18 cellular contexts compared by ENCODE assay signal in genomic region chr19:7982103-7982502, GRCh38. TPM values are rescaled to one million over a fixed set of nuclear protein-coding genes. Genes with fewer than 3 reads are reported as not detected.
DNase-seq lines count a peak whose midpoint lies in the region; ATAC-seq, FAIRE-seq and TF ChIP-seq lines count a peak whose summit lies in the region.
"Had no signal": no experiment of that assay in that cellular context is flagged by ENCODE, and none has a peak within 500 bp of the region (broad histone marks: within the 10 kb centered on the region; RNA-seq: fewer than 3 reads in every experiment).

No MANE protein-coding gene starts in this region.

- H3K4me1 ChIP-seq in heart right ventricle (peaks cover 4 to 58% (median 30%) of the 10 kb centered on the region in 9 donors), K562 (replicated peaks in 1 of 2; ENCODE audit: control insufficient read depth in 2 of 2, insufficient read depth in 2 of 2, low read length in 2 of 2) (peaks cover 12 to 46% of the 10 kb centered on the region in 2 experiments; a peak in 4 of 5 replicates), muscle layer of duodenum (ENCODE audit: control insufficient read depth in 1 of 2, insufficient read depth in 2 of 2, low read length in 2 of 2) (peaks cover 0 to 7% of the 10 kb centered on the region in 2 donors), stomach (peaks cover 12 to 20% (median 18%) of the 10 kb centered on the region in 4 donors)

- 84 to 85% methylated on average over 10 of the region's 10 CpGs for WGBS in heart right ventricle, 2 donors
- WGBS in K562 (ENCODE audit: insufficient coverage, low coverage, missing lambda C conversion rate), result 86% methylated on average over 10 of the region's 10 CpGs
- WGBS in stomach, 5 donors, result 84 to 90% (median 89%) methylated on average over 6 to 10 of the region's 10 CpGs

- peaks cover 7% of the 10 kb centered on the region for H3K9me1 ChIP-seq in K562 (ENCODE audit: control insufficient read depth, insufficient read depth, low read length)

- peaks cover 30% of the 10 kb centered on the region; the same call in 1 of the 2 replicates for H4K20me1 ChIP-seq in K562 (replicated peaks; ENCODE audit: control insufficient read depth, insufficient read depth, low read length)

- H3K27ac ChIP-seq in heart right ventricle, result peak overlapping the region; percentile 31 to 84 (median 63)
- H3K27ac ChIP-seq in K562 (ENCODE audit: extremely low read depth, low read depth, low read length), result peak overlapping the region; percentile 34; the same call in 2 of the 3 replicates
- H3K27ac ChIP-seq in muscle layer of duodenum (ENCODE audit: low read length), result peak overlapping the region; percentile 14
- H3K27ac ChIP-seq in stomach, result peak overlapping the region in 4 of 5 donors; percentile 15 to 57 (median 29)
- H3K27ac ChIP-seq: C4-2B had no signal

- H3K79me2 ChIP-seq in K562 (ENCODE audit: control insufficient read depth, insufficient read depth, low read length), result peaks cover 60% of the 10 kb centered on the region

- in situ Hi-C loops in K562 (cut with MboI), result no loop called here

- ATAC-seq in heart right ventricle, result no peak
- no peak for ATAC-seq in Right ventricle myocardium inferior
- no peak for ATAC-seq in K562
- no peak for ATAC-seq in HG03439 (IDR thresholded peaks at IDR 0.05; ENCODE audit: unreplicated experiment)
- ATAC-seq: HCT116 had no signal

- no TSS peak for BruUV-seq in K562 (replicated peaks; lab: Mats Ljungman, UMichigan)

- peaks cover 0 to 100% (median 34%) of the 10 kb centered on the region in 9 donors for H3K36me3 ChIP-seq in heart right ventricle
- peaks cover 95% of the 10 kb centered on the region for H3K36me3 ChIP-seq in K562 (ENCODE audit: control insufficient read depth, insufficient read depth, low read length)
- H3K36me3 ChIP-seq in muscle layer of duodenum (ENCODE audit: control insufficient read depth in 1 of 2, insufficient read depth in 2 of 2, low read length in 2 of 2), result peaks cover 51 to 77% of the 10 kb centered on the region in 2 donors
- peaks cover 52 to 98% (median 95%) of the 10 kb centered on the region in 4 donors for H3K36me3 ChIP-seq in stomach

- DNase-seq in heart right ventricle (no peak), Right ventricle myocardium inferior (ENCODE audit: missing footprints) (no peak), K562 (ENCODE audit: extremely low read depth in 1 of 4, low spot score in 3 of 4) (no peak), stomach (no peak), HuH-7 (ENCODE audit: low spot score) (no peak)
- no peak for DNase-seq in activated CD4-positive, CD25-positive, alpha-beta regulatory T cell (lab: John Stamatoyannopoulos, UW)
- DNase-seq: COR-L47, DMS53, KBM-7, NCI-H1436 treated with DMSO at 0.1 percent for 48 hours, NCI-H2081, NCI-H345, NCI-H526 treated with DMSO at 0.1 percent for 48 hours had no signal

- TF ChIP-seq POLR2A in K562 (conservative IDR thresholded peaks at IDR 0.05) (no peak), stomach (IDR thresholded peaks at IDR 0.05) (no peak)

- no peak for FAIRE-seq in K562 (lab: Jason Lieb, UNC)
- FAIRE-seq: A204.1 had no signal

- TF ChIP-seq CTCF in heart right ventricle (IDR thresholded peaks at IDR 0.05) (no peak), K562 (IDR thresholded peaks at IDR 0.05 in 2 of 3, conservative IDR thresholded peaks at IDR 0.05 in 1 of 3; ENCODE audit: insufficient read depth in 2 of 3, low read depth in 1 of 3, low read length in 3 of 3) (no peak), stomach (IDR thresholded peaks at IDR 0.05) (no peak)

- no peak overlapping the region for H3K4me2 ChIP-seq in K562 (ENCODE audit: insufficient read depth, low read length)

- CTCF ChIA-PET in K562 (lab: Yijun Ruan, JAX; ENCODE audit: low intra/inter-chr PET ratio), result interaction anchor here (0.5 kb wide), 1 partner anchor 282 kb away, joined by 3 read pairs; no protein-coding TSS in a partner anchor

- POLR2A ChIA-PET in K562 (lab: Yijun Ruan, JAX), result interaction anchor here (0.6 to 0.8 kb wide), 2 partner anchors 16 to 38 kb away, joined by 3 to 5 read pairs; partner anchors contain the start of gene TIMM44

- H3K9me3 ChIP-seq in heart right ventricle, result no peaks in the 10 kb centered on the region
- no peaks in the 10 kb centered on the region; the same call in 1 of the 2 replicates for H3K9me3 ChIP-seq in K562 (replicated peaks; ENCODE audit: control insufficient read depth, insufficient read depth, low read depth, low read length)
- H3K9me3 ChIP-seq in muscle layer of duodenum (ENCODE audit: control insufficient read depth in 1 of 2, low read length in 2 of 2), result no peaks in the 10 kb centered on the region
- no peaks in the 10 kb centered on the region for H3K9me3 ChIP-seq in stomach

- peak overlapping the region in 1 of 2 experiments; percentile 83; a peak in 2 of 4 replicates for H3K9ac ChIP-seq in K562 (ENCODE audit: insufficient read depth in 1 of 2, low read depth in 2 of 2, low read length in 2 of 2)

- TF ChIP-seq RAD21 in K562 (CRISPR knock-in tag; conservative IDR thresholded peaks at IDR 0.05 in 1 of 2, IDR thresholded peaks at IDR 0.05 in 1 of 2), result no peak

- H3K4me3 ChIP-seq in heart right ventricle (no peak overlapping the region), K562 (no peak overlapping the region), muscle layer of duodenum (ENCODE audit: low read depth in 1 of 2, low read length in 2 of 2) (no peak overlapping the region), stomach (no peak overlapping the region)

- TF ChIP-seq EP300 in K562 (IDR thresholded peaks at IDR 0.05; ENCODE audit: low read length) (no peak), stomach (IDR thresholded peaks at IDR 0.05) (no peak)

- intact Hi-C loops in heart right ventricle (cut with DNase I), result no loop called here
- intact Hi-C loops in Right ventricle myocardium inferior (cut with DNase I), result no loop called here
- intact Hi-C loops in K562 (cut with micrococcal nuclease), result no loop called here
- intact Hi-C loops in stomach (cut with DNase I; ENCODE audit: low total_unique reads), result no loop called here

- no peak overlapping the region for H2AFZ ChIP-seq in K562 (ENCODE audit: low read depth, low read length)

- H3K27me3 ChIP-seq in heart right ventricle (no peaks in the 10 kb centered on the region), K562 (ENCODE audit: control insufficient read depth in 2 of 2, insufficient read depth in 2 of 2, low read length in 2 of 2) (no peaks in the 10 kb centered on the region), muscle layer of duodenum (ENCODE audit: low read depth, low read length) (no peaks in the 10 kb centered on the region), stomach (no peaks in the 10 kb centered on the region)

RNA-seq across cellular contexts. Expression of gene ELAVL1, which starts 23.3 kb away (rescaled TPM):
- 10 to 100 TPM; 44.2 to 60.1 (median 55.3) TPM for total RNA-seq in heart right ventricle
- polyA plus RNA-seq in heart right ventricle, result 10 to 100 TPM; 11.6 to 31.7 TPM
- total RNA-seq in Right ventricle myocardium inferior, result 55.1 TPM
- 48.2 and 63.0 TPM in 2 replicates for total RNA-seq in K562 (2011; cell fraction: chromatin; rRNA removed; ENCODE audit: low replicate concordance)
- 28.7 and 31.5 TPM in 2 replicates for total RNA-seq in K562 (2011; cell fraction: nucleolus; rRNA removed)
- 37.9 and 41.0 TPM in 2 replicates for total RNA-seq in K562 (2011; cell fraction: nucleoplasm; rRNA removed)
- 56.5 and 66.5 TPM in 2 replicates for total RNA-seq in K562 (2014; rRNA removed)
- 69.8 and 72.7 TPM in 2 replicates for total RNA-seq in K562 (2014; rRNA removed; fragmentation: Illumina TruSeq; extraction: Trizol)
- 80.1 and 83.1 TPM in 2 replicates for total RNA-seq in K562 (2015; rRNA removed; fragmentation: Illumina TruSeq; extraction: Trizol)
- total RNA-seq in K562 (2021), result 172 and 176 TPM in 2 replicates
- 46.9 and 69.2 TPM in 2 replicates for polyA plus RNA-seq in K562 (2011; rRNA removed)
- polyA plus RNA-seq in K562 (2011; cell fraction: cytosol; rRNA removed), result 72.8 and 84.8 TPM in 2 replicates
- polyA plus RNA-seq in K562 (2011; cell fraction: nucleus; rRNA removed), result 34.4 and 37.5 TPM in 2 replicates
- polyA plus RNA-seq in K562 (2012), result 77.5 and 90.3 TPM in 2 replicates
- 149 and 156 TPM in 2 replicates for polyA plus RNA-seq in K562 (2014; fragmentation: Illumina TruSeq; extraction: Trizol)
- polyA plus RNA-seq in K562 (2014; fragmentation: Nextera tagmentation; extraction: Ambion mirVana), result 1 to 10 TPM; 4.3 to 6.9 TPM
- polyA plus RNA-seq in K562 (2014; rRNA removed), result 63.7 and 78.3 TPM in 2 replicates
- polyA minus RNA-seq in K562 (2011; rRNA and poly(A)+ RNA removed), result 45.5 and 80.2 TPM in 2 replicates
- polyA minus RNA-seq in K562 (2011; cell fraction: cytosol; rRNA and poly(A)+ RNA removed), result 74.4 and 81.5 TPM in 2 replicates
- polyA minus RNA-seq in K562 (2011; cell fraction: nucleus; rRNA and poly(A)+ RNA removed), result 5.4 and 7.9 TPM in 2 replicates
- total RNA-seq in stomach, result 10 to 100 TPM; 11.2 to 50.2 (median 20.2) TPM
- polyA plus RNA-seq in stomach, result 10 to 100 TPM; 14.7 to 25.4 (median 18.5) TPM

RNA-seq across cellular contexts. Expression of gene TIMM44, which starts 38.6 kb away (rescaled TPM):
- total RNA-seq in heart right ventricle (10 to 100 TPM; 54.9 to 97.5 (median 71.4) TPM), Right ventricle myocardium inferior (111 TPM), K562 (2014; rRNA removed) (211 and 231 TPM in 2 replicates), K562 (2014; rRNA removed; fragmentation: Illumina TruSeq; extraction: Trizol) (64.1 and 73.9 TPM in 2 replicates), K562 (2015; rRNA removed; fragmentation: Illumina TruSeq; extraction: Trizol) (104 and 115 TPM in 2 replicates), K562 (2021) (182 and 186 TPM in 2 replicates), stomach (100 to 1,000 TPM in 2 of 5 donors, 10 to 100 TPM in 3; 41.0 to 123 (median 88.1) TPM)
- polyA plus RNA-seq in heart right ventricle (100 to 1,000 TPM; 110 to 188 TPM), K562 (2011; rRNA removed) (60.1 and 74.4 TPM in 2 replicates), K562 (2014; fragmentation: Illumina TruSeq; extraction: Trizol) (89.3 and 92.8 TPM in 2 replicates), K562 (2014; fragmentation: Nextera tagmentation; extraction: Ambion mirVana) (10 to 100 TPM; 10.3 to 19.6 TPM), K562 (2014; rRNA removed) (205 and 224 TPM in 2 replicates), stomach (10 to 100 TPM; 44.6 to 55.9 (median 49.4) TPM)
- total RNA-seq in K562 (2011; cell fraction: chromatin; rRNA removed; ENCODE audit: low replicate concordance), result 230 and 405 TPM in 2 replicates
- total RNA-seq in K562 (2011; cell fraction: nucleolus; rRNA removed), result 274 and 281 TPM in 2 replicates
- 181 and 216 TPM in 2 replicates for total RNA-seq in K562 (2011; cell fraction: nucleoplasm; rRNA removed)
- 89.7 and 229 TPM in 2 replicates for polyA plus RNA-seq in K562 (2011; cell fraction: cytosol; rRNA removed)
- polyA plus RNA-seq in K562 (2011; cell fraction: nucleus; rRNA removed), result 223 and 257 TPM in 2 replicates
- 101 and 142 TPM in 2 replicates for polyA plus RNA-seq in K562 (2012)
- polyA minus RNA-seq in K562 (2011; rRNA and poly(A)+ RNA removed), result 40.4 and 48.9 TPM in 2 replicates
- polyA minus RNA-seq in K562 (2011; cell fraction: cytosol; rRNA and poly(A)+ RNA removed), result 59.1 and 73.7 TPM in 2 replicates
- polyA minus RNA-seq in K562 (2011; cell fraction: nucleus; rRNA and poly(A)+ RNA removed), result 44.6 and 66.1 TPM in 2 replicates

RNA-seq across cellular contexts. Expression of gene CTXN1, which starts 56.2 kb away (rescaled TPM):
- total RNA-seq in heart right ventricle (under 1 TPM in 6 of 10 donors, not detected in 4; 0.18 to 0.44 (median 0.24) TPM), Right ventricle myocardium inferior (0.19 TPM), K562 (2014; rRNA removed) (7.4 and 10.9 TPM in 2 replicates), K562 (2014; rRNA removed; fragmentation: Illumina TruSeq; extraction: Trizol) (0.15 and 0.19 TPM in 2 replicates), K562 (2015; rRNA removed; fragmentation: Illumina TruSeq; extraction: Trizol) (1.8 and 2.3 TPM in 2 replicates), K562 (2021) (37.4 and 38.9 TPM in 2 replicates), stomach (10 to 100 TPM in 1 of 5 donors, 1 to 10 TPM in 3, not detected in 1; 1.3 to 58.5 (median 3.8) TPM)
- polyA plus RNA-seq in heart right ventricle (under 1 TPM in 1 of 2 donors, not detected in 1; 0.74 TPM), K562 (2011; rRNA removed) (1.3 and 1.4 TPM in 2 replicates), K562 (2014; fragmentation: Illumina TruSeq; extraction: Trizol) (1.5 and 4.9 TPM in 2 replicates), K562 (2014; fragmentation: Nextera tagmentation; extraction: Ambion mirVana) (not detected), K562 (2014; rRNA removed) (9.2 and 14.5 TPM in 2 replicates), stomach (1 to 10 TPM in 2 of 3 donors, under 1 TPM in 1; 0.92 to 7.7 (median 1.2) TPM)
- 0.67 and 3.5 TPM in 2 replicates for total RNA-seq in K562 (2011; cell fraction: chromatin; rRNA removed; ENCODE audit: low replicate concordance)
- 6.2 and 8.0 TPM in 2 replicates for total RNA-seq in K562 (2011; cell fraction: nucleolus; rRNA removed)
- total RNA-seq in K562 (2011; cell fraction: nucleoplasm; rRNA removed), result 2.6 and 3.4 TPM in 2 replicates
- polyA plus RNA-seq in K562 (2011; cell fraction: cytosol; rRNA removed), result 6.3 and 53.8 TPM in 2 replicates
- 3.6 and 12.2 TPM in 2 replicates for polyA plus RNA-seq in K562 (2011; cell fraction: nucleus; rRNA removed)
- polyA plus RNA-seq in K562 (2012), result 4.8 and 15.6 TPM in 2 replicates
- polyA minus RNA-seq in K562 (2011; rRNA and poly(A)+ RNA removed), result 0.14 TPM in 1 of 2 replicates, not detected in the other
- 15.8 and 19.9 TPM in 2 replicates for polyA minus RNA-seq in K562 (2011; cell fraction: cytosol; rRNA and poly(A)+ RNA removed)
- polyA minus RNA-seq in K562 (2011; cell fraction: nucleus; rRNA and poly(A)+ RNA removed), result 2.3 and 2.7 TPM in 2 replicates
